16 cellular contexts compared by ENCODE assay signal in the genomic region with DNA sequence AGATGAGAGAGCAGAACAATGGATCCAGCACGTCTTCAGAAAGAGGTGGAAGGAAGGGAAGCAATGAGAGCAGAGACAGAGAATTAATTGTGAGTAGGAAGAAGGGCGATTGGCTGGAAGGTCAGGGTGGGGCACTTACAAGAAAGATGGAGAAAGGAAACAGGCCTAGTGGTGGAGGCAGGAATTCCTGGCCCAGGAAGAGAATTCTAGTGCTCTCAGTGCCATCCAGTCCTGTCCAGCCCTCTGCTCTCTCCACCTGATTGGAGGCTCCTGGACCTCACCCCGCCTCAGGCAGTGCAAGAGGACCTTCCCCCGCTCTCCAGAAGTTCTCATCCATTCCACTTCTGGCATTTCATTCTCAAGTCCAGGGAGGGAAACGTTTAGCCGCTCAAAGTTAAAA. TPM values are rescaled to one million over a fixed set of nuclear protein-coding genes. Genes with fewer than 3 reads are reported as not detected.
DNase-seq lines count a peak whose midpoint lies in the region; ATAC-seq and TF ChIP-seq lines count a peak whose summit lies in the region.
"Had no signal": no experiment of that assay in that cellular context is flagged by ENCODE, and none has a peak within 500 bp of the region (broad histone marks: within the 10 kb centered on the region; RNA-seq: fewer than 3 reads in every experiment).

No MANE protein-coding gene starts in this region.

- TF ChIP-seq POLR2A in HCT116 (IDR thresholded peaks at IDR 0.05; ENCODE audit: borderline replicate concordance, extremely low read depth, insufficient read depth, insufficient read length): no peak

- no peak overlapping the region for H3K4me2 ChIP-seq in HCT116 (ENCODE audit: low read length)
- H3K4me2 ChIP-seq: KMS-11 had no signal

- no TSS peak for BruUV-seq in HCT116 (replicated peaks; lab: Mats Ljungman, UMichigan)

- H3K9ac ChIP-seq in HCT116 (ENCODE audit: low read length) (no peak overlapping the region), endodermal cell (ENCODE audit: extremely low read depth, low read length, poor library complexity, severe bottlenecking) (no peak overlapping the region)
- H3K9ac ChIP-seq: GM23248, KMS-11 had no signal

- H4K20me1 ChIP-seq in HCT116 (ENCODE audit: insufficient read depth): no peaks in the 10 kb centered on the region

- H3K27ac ChIP-seq in HCT116 (ENCODE audit: low read depth, low read length): no peak overlapping the region
- no peak overlapping the region for H3K27ac ChIP-seq in endodermal cell (ENCODE audit: low read depth, low read length)
- H3K27ac ChIP-seq in ascending aorta: no peak overlapping the region
- H3K27ac ChIP-seq: C4-2B, GM23248, KMS-11 had no signal

- RAD21 ChIA-PET in HCT116 (lab: Charles Lee; ENCODE audit: low non-redundant PET in 1 of 2, low total read pairs in 2 of 2, uncharacterized antibody in 2 of 2, unreplicated experiment in 2 of 2): no interaction called here

- no peak for DNase-seq in HCT116 (ENCODE audit: low read depth, low spot score)
- DNase-seq in endodermal cell: no peak
- DNase-seq in ascending aorta (ENCODE audit: low spot score in 2 of 2): no peak
- no peak for DNase-seq in NCI-H2227 treated with DMSO at 0.1 percent for 48 hours (lab: John Stamatoyannopoulos, UW)
- DNase-seq in NCI-H82 (lab: John Stamatoyannopoulos, UW): no peak
- DNase-seq: BE2C; CD4-positive, alpha-beta memory T cell; DMS79; GM23248; HCEC 1CT had no signal

- peaks cover 7% of the 10 kb centered on the region for H3K27me3 Mint-ChIP-seq in endodermal cell (ENCODE audit: insufficient read depth)

- H3K36me3 Mint-ChIP-seq in endodermal cell (ENCODE audit: low read depth): no peaks in the 10 kb centered on the region

- H3K9me2 ChIP-seq in HCT116 (ENCODE audit: insufficient read depth): no peaks in the 10 kb centered on the region

- WGBS in endodermal cell (ENCODE audit: insufficient coverage in 1 of 2, insufficient read length in 1 of 2), 2 experiments: 81 to 86% methylated on average over 2 to 6 of the region's 6 CpGs

- intact Hi-C loops in HCT116 (cut with micrococcal nuclease): no loop called here
- intact Hi-C loops in ascending aorta (cut with DNase I): no loop called here

- TF ChIP-seq CTCF in GM12873 (IDR thresholded peaks at IDR 0.05; ENCODE audit: insufficient read depth, low read depth, low read length, missing control alignments): peak; percentile 3
- TF ChIP-seq CTCF in HCT116 (IDR thresholded peaks at IDR 0.05 in 2 of 3, conservative IDR thresholded peaks at IDR 0.05 in 1 of 3; ENCODE audit: borderline replicate concordance in 1 of 3, insufficient read depth in 1 of 3, low read depth in 2 of 3, low read length in 2 of 3): 0 out of 6 replicates have a peak, but pooled peaks of 1 of the 3 experiments have one; percentile 10
- peak; percentile 53 for TF ChIP-seq CTCF in endodermal cell (conservative IDR thresholded peaks at IDR 0.05)
- no peak for TF ChIP-seq CTCF in ascending aorta (IDR thresholded peaks at IDR 0.05)

- CTCF ChIA-PET in HCT116 (lab: Charles Lee): no interaction called here

- no peaks in the 10 kb centered on the region for H3K79me2 ChIP-seq in HCT116 (ENCODE audit: insufficient read depth, low read length)

- no peaks in the 10 kb centered on the region for H3K9me3 Mint-ChIP-seq in endodermal cell

- H3K9me3 ChIP-seq in HCT116 (ENCODE audit: control insufficient read depth in 1 of 2, insufficient read depth in 1 of 2, low read depth in 1 of 2, low read length in 2 of 2): no peaks in the 10 kb centered on the region
- H3K9me3 ChIP-seq in endodermal cell (ENCODE audit: control insufficient read depth, low read length): no peaks in the 10 kb centered on the region
- H3K9me3 ChIP-seq in ascending aorta: no peaks in the 10 kb centered on the region
- H3K9me3 ChIP-seq: BE2C had no signal

- H3K4me3 ChIP-seq in HCT116 (replicated peaks in 1 of 2; ENCODE audit: low read depth in 1 of 2, low read length in 2 of 2) (no peak overlapping the region), endodermal cell (ENCODE audit: low read length) (no peak overlapping the region), ascending aorta (no peak overlapping the region)
- H3K4me3 ChIP-seq: GM23248 had no signal

- no peak overlapping the region for H2AFZ ChIP-seq in HCT116 (ENCODE audit: low read depth, low read length, poor library complexity, severe bottlenecking)
- H2AFZ ChIP-seq: GM23248 had no signal

- no peak overlapping the region for H3K27ac Mint-ChIP-seq in endodermal cell
- H3K27ac Mint-ChIP-seq: CD4-positive, alpha-beta memory T cell had no signal

- H3K36me3 ChIP-seq in HCT116 (ENCODE audit: control insufficient read depth in 1 of 2, insufficient read depth in 2 of 2, low read length in 2 of 2) (no peaks in the 10 kb centered on the region; a peak in 1 of 4 replicates), endodermal cell (ENCODE audit: control insufficient read depth, insufficient read depth, low read length) (no peaks in the 10 kb centered on the region), ascending aorta (no peaks in the 10 kb centered on the region)

- POLR2A ChIA-PET in HCT116 (lab: Charles Lee): no interaction called here

- peaks cover 13% of the 10 kb centered on the region for H3K4me1 Mint-ChIP-seq in endodermal cell

- no peak for TF ChIP-seq RAD21 in HCT116 (IDR thresholded peaks at IDR 0.05; ENCODE audit: low read depth)

- H3K27me3 ChIP-seq in HCT116 (ENCODE audit: insufficient read depth, low read length) (no peaks in the 10 kb centered on the region), endodermal cell (ENCODE audit: control insufficient read depth, insufficient read depth, low read length, poor library complexity, severe bottlenecking) (no peaks in the 10 kb centered on the region), ascending aorta (no peaks in the 10 kb centered on the region)
- H3K27me3 ChIP-seq: BE2C had no signal

- H3K4me1 ChIP-seq in HCT116 (ENCODE audit: control insufficient read depth in 1 of 2, insufficient read depth in 2 of 2, low read length in 2 of 2) (0 out of 4 replicates have a peak, but pooled peaks cover 0 to 3% of the 10 kb centered on the region in 2 experiments), endodermal cell (ENCODE audit: control insufficient read depth, insufficient read depth, low read length) (peaks cover 7% of the 10 kb centered on the region), ascending aorta (no peaks in the 10 kb centered on the region)
- H3K4me1 ChIP-seq: BE2C had no signal

- ATAC-seq in HCT116: peak; percentile 82
- no peak for ATAC-seq in GM18511 (IDR thresholded peaks at IDR 0.05; ENCODE audit: unreplicated experiment)

- H3K4me3 Mint-ChIP-seq in endodermal cell: no peak overlapping the region
- H3K4me3 Mint-ChIP-seq: CD4-positive, alpha-beta memory T cell had no signal

TF ChIP-seq in HCT116, 20 proteins besides CTCF, POLR2A, EP300 and RAD21 (continues in another document):
- TF ChIP-seq EZH2phosphoT487 (IDR thresholded peaks at IDR 0.05; ENCODE audit: borderline replicate concordance): no peak
- TF ChIP-seq SP1 (IDR thresholded peaks at IDR 0.05; ENCODE audit: low read depth): no peak
- TF ChIP-seq, protein P1, sequence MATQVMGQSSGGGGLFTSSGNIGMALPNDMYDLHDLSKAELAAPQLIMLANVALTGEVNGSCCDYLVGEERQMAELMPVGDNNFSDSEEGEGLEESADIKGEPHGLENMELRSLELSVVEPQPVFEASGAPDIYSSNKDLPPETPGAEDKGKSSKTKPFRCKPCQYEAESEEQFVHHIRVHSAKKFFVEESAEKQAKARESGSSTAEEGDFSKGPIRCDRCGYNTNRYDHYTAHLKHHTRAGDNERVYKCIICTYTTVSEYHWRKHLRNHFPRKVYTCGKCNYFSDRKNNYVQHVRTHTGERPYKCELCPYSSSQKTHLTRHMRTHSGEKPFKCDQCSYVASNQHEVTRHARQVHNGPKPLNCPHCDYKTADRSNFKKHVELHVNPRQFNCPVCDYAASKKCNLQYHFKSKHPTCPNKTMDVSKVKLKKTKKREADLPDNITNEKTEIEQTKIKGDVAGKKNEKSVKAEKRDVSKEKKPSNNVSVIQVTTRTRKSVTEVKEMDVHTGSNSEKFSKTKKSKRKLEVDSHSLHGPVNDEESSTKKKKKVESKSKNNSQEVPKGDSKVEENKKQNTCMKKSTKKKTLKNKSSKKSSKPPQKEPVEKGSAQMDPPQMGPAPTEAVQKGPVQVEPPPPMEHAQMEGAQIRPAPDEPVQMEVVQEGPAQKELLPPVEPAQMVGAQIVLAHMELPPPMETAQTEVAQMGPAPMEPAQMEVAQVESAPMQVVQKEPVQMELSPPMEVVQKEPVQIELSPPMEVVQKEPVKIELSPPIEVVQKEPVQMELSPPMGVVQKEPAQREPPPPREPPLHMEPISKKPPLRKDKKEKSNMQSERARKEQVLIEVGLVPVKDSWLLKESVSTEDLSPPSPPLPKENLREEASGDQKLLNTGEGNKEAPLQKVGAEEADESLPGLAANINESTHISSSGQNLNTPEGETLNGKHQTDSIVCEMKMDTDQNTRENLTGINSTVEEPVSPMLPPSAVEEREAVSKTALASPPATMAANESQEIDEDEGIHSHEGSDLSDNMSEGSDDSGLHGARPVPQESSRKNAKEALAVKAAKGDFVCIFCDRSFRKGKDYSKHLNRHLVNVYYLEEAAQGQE (IDR thresholded peaks at IDR 0.05; ENCODE audit: low read depth): no peak
- no peak for TF ChIP-seq EZH2 (IDR thresholded peaks at IDR 0.05)
- TF ChIP-seq CBX3 (IDR thresholded peaks at IDR 0.05; ENCODE audit: low read depth): no peak
- TF ChIP-seq ZFX (IDR thresholded peaks at IDR 0.05): no peak
- no peak for TF ChIP-seq ZBTB33 (IDR thresholded peaks at IDR 0.05; ENCODE audit: extremely low read depth, insufficient replicate concordance, low read length)

RNA-seq across cellular contexts. Expression of gene NGB, which starts 43.0 kb away (rescaled TPM):
- not detected for total RNA-seq in HCT116 (2021; ENCODE audit: unreplicated experiment)
- polyA plus RNA-seq in HCT116 (2012): not detected in 2 replicates
- not detected for total RNA-seq in endodermal cell
- polyA plus RNA-seq in endodermal cell (2013, experiment 1 of 2): not detected
- polyA plus RNA-seq in endodermal cell (2013, experiment 2 of 2): 0.12 TPM
- not detected for total RNA-seq in ascending aorta
- total RNA-seq: CD4-positive, alpha-beta memory T cell; GM23248; HT-29 had no signal
- polyA plus RNA-seq: AG04450; CD4-positive, alpha-beta memory T cell; GM23248 had no signal

RNA-seq across cellular contexts. Expression of gene TMEM63C, which starts 46.5 kb away (rescaled TPM):
- 5.7 TPM for total RNA-seq in HCT116 (2021; ENCODE audit: unreplicated experiment)
- polyA plus RNA-seq in HCT116 (2012): 4.9 and 5.4 TPM in 2 replicates
- 1 to 10 TPM; 1.1 to 1.6 TPM for total RNA-seq in endodermal cell
- 3.0 TPM for polyA plus RNA-seq in endodermal cell (2013, experiment 1 of 2)
- 3.4 TPM for polyA plus RNA-seq in endodermal cell (2013, experiment 2 of 2)
- 0.11 TPM for total RNA-seq in ascending aorta
- total RNA-seq: GM23248 had no signal
- polyA plus RNA-seq: AG04450; CD4-positive, alpha-beta memory T cell; GM23248 had no signal

Comparison
In these comparisons a context has a peak if more than half of its experiments do, and no peak if none do; other contexts are left out.
1. CTCF ChIP-seq: peak in GM12873 (single experiment) and endodermal cell (single experiment); none in ascending aorta (0 of 3).